Comparison of ENCODE assay signal across 1 cellular context in the genomic region with DNA sequence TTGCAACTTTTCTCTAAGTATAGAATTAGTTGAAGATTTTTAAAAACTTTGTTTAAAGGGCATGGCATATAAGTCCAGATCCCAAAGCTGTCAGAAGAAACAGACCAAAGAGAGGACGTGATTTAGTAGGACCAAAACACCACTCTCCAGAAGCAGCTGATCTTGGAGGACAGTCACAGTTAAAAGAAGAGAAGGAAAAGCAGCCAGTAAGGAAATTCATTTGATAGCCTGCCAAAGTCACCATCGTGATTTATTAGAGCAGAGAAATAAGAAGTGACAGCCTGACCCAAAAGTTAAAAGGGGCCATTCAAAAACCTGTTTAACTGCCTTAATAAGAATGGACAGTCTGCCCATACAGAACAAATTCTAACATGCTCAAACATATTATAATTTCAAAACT.
TF ChIP-seq lines count a peak whose summit lies in the region.

No MANE protein-coding gene starts in this region.

TF ChIP-seq in GM23338, 12 proteins besides CTCF, POLR2A, EP300 and RAD21:
- TF ChIP-seq, protein P1, sequence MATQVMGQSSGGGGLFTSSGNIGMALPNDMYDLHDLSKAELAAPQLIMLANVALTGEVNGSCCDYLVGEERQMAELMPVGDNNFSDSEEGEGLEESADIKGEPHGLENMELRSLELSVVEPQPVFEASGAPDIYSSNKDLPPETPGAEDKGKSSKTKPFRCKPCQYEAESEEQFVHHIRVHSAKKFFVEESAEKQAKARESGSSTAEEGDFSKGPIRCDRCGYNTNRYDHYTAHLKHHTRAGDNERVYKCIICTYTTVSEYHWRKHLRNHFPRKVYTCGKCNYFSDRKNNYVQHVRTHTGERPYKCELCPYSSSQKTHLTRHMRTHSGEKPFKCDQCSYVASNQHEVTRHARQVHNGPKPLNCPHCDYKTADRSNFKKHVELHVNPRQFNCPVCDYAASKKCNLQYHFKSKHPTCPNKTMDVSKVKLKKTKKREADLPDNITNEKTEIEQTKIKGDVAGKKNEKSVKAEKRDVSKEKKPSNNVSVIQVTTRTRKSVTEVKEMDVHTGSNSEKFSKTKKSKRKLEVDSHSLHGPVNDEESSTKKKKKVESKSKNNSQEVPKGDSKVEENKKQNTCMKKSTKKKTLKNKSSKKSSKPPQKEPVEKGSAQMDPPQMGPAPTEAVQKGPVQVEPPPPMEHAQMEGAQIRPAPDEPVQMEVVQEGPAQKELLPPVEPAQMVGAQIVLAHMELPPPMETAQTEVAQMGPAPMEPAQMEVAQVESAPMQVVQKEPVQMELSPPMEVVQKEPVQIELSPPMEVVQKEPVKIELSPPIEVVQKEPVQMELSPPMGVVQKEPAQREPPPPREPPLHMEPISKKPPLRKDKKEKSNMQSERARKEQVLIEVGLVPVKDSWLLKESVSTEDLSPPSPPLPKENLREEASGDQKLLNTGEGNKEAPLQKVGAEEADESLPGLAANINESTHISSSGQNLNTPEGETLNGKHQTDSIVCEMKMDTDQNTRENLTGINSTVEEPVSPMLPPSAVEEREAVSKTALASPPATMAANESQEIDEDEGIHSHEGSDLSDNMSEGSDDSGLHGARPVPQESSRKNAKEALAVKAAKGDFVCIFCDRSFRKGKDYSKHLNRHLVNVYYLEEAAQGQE (IDR thresholded peaks at IDR 0.05; ENCODE audit: unreplicated experiment) = no peak
- TF ChIP-seq STAT1 (IDR thresholded peaks at IDR 0.05; ENCODE audit: unreplicated experiment) = no peak
- no peak for TF ChIP-seq EZH2phosphoT487 (IDR thresholded peaks at IDR 0.05; ENCODE audit: unreplicated experiment)
- no peak for TF ChIP-seq ZNF331 (CRISPR knock-in tag; IDR thresholded peaks at IDR 0.05; ENCODE audit: low read depth)
- TF ChIP-seq, protein P2, sequence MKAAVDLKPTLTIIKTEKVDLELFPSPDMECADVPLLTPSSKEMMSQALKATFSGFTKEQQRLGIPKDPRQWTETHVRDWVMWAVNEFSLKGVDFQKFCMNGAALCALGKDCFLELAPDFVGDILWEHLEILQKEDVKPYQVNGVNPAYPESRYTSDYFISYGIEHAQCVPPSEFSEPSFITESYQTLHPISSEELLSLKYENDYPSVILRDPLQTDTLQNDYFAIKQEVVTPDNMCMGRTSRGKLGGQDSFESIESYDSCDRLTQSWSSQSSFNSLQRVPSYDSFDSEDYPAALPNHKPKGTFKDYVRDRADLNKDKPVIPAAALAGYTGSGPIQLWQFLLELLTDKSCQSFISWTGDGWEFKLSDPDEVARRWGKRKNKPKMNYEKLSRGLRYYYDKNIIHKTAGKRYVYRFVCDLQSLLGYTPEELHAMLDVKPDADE (IDR thresholded peaks at IDR 0.05) = no peak
- TF ChIP-seq CREB1 (CRISPR knock-in tag; IDR thresholded peaks at IDR 0.05; ENCODE audit: low read depth) = no peak
- no peak for TF ChIP-seq EZH2 (IDR thresholded peaks at IDR 0.05; ENCODE audit: low read depth, unreplicated experiment)
- no peak for TF ChIP-seq POLR2AphosphoS5 (IDR thresholded peaks at IDR 0.05; ENCODE audit: low read depth)
- TF ChIP-seq NANOG (IDR thresholded peaks at IDR 0.05; ENCODE audit: borderline replicate concordance) = no peak
- no peak for TF ChIP-seq ZNF114 (CRISPR knock-in tag; IDR thresholded peaks at IDR 0.05)
- TF ChIP-seq, protein P3, sequence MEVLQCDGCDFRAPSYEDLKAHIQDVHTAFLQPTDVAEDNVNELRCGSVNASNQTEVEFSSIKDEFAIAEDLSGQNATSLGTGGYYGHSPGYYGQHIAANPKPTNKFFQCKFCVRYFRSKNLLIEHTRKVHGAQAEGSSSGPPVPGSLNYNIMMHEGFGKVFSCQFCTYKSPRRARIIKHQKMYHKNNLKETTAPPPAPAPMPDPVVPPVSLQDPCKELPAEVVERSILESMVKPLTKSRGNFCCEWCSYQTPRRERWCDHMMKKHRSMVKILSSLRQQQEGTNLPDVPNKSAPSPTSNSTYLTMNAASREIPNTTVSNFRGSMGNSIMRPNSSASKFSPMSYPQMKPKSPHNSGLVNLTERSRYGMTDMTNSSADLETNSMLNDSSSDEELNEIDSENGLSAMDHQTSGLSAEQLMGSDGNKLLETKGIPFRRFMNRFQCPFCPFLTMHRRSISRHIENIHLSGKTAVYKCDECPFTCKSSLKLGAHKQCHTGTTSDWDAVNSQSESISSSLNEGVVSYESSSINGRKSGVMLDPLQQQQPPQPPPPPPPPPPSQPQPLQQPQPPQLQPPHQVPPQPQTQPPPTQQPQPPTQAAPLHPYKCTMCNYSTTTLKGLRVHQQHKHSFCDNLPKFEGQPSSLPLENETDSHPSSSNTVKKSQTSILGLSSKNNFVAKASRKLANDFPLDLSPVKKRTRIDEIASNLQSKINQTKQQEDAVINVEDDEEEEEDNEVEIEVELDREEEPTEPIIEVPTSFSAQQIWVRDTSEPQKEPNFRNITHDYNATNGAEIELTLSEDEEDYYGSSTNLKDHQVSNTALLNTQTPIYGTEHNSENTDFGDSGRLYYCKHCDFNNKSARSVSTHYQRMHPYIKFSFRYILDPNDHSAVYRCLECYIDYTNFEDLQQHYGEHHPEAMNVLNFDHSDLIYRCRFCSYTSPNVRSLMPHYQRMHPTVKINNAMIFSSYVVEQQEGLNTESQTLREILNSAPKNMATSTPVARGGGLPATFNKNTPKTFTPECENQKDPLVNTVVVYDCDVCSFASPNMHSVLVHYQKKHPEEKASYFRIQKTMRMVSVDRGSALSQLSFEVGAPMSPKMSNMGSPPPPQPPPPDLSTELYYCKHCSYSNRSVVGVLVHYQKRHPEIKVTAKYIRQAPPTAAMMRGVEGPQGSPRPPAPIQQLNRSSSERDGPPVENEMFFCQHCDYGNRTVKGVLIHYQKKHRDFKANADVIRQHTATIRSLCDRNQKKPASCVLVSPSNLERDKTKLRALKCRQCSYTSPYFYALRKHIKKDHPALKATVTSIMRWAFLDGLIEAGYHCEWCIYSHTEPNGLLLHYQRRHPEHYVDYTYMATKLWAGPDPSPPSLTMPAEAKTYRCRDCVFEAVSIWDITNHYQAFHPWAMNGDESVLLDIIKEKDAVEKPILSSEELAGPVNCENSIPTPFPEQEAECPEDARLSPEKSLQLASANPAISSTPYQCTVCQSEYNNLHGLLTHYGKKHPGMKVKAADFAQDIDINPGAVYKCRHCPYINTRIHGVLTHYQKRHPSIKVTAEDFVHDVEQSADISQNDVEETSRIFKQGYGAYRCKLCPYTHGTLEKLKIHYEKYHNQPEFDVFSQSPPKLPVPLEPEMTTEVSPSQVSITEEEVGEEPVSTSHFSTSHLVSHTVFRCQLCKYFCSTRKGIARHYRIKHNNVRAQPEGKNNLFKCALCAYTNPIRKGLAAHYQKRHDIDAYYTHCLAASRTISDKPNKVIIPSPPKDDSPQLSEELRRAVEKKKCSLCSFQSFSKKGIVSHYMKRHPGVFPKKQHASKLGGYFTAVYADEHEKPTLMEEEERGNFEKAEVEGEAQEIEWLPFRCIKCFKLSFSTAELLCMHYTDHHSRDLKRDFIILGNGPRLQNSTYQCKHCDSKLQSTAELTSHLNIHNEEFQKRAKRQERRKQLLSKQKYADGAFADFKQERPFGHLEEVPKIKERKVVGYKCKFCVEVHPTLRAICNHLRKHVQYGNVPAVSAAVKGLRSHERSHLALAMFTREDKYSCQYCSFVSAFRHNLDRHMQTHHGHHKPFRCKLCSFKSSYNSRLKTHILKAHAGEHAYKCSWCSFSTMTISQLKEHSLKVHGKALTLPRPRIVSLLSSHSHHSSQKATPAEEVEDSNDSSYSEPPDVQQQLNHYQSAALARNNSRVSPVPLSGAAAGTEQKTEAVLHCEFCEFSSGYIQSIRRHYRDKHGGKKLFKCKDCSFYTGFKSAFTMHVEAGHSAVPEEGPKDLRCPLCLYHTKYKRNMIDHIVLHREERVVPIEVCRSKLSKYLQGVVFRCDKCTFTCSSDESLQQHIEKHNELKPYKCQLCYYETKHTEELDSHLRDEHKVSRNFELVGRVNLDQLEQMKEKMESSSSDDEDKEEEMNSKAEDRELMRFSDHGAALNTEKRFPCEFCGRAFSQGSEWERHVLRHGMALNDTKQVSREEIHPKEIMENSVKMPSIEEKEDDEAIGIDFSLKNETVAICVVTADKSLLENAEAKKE (CRISPR knock-in tag; IDR thresholded peaks at IDR 0.05) = no peak
- TF ChIP-seq JUNB (IDR thresholded peaks at IDR 0.05; ENCODE audit: unreplicated experiment) = no peak
